23 cellular contexts compared by ENCODE assay signal in the genomic region with DNA sequence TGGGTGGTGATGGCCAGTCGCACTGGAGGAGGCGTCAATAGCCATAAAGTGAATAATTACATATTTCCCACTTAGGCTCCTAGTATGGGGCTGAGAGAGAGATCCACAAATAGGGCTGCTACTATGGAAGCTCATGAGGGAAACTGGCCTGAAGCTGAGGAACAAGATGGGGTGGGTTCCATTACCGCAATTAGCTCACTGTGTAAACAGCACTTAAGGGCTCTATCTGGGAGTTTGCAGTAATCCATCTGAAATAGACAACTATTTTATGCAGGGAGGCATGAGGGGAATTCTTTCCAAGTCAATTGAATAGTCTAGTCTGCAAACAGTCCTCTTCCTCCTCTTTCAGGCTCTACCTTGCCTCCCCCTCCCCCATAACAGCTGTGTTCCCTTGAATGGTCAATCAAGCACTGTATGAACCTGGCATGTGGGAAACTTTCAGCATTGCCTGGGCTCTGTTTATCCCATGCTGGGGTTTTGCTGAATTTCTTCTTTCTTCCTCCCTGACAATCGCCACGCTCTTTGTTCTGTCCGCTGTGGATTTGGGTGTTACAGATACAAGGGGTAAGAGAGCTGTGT. TPM values are rescaled to one million over a fixed set of nuclear protein-coding genes. Genes with fewer than 3 reads are reported as not detected.
DNase-seq lines count a peak whose midpoint lies in the region; ATAC-seq and TF ChIP-seq lines count a peak whose summit lies in the region.
"Had no signal": no experiment of that assay in that cellular context is flagged by ENCODE, and none has a peak within 500 bp of the region (broad histone marks: within the 10 kb centered on the region; RNA-seq: fewer than 3 reads in every experiment).

No MANE protein-coding gene starts in this region.

- H3K14ac ChIP-seq in neuronal stem cell (ENCODE audit: low read length) = no peak overlapping the region

- H2AK5ac ChIP-seq in neuronal stem cell (ENCODE audit: low read depth, low read length) = no peak overlapping the region

- H2BK12ac ChIP-seq in neuronal stem cell (ENCODE audit: low read length) = no peak overlapping the region

- no peak for ATAC-seq in HG03457 (IDR thresholded peaks at IDR 0.05; ENCODE audit: unreplicated experiment)
- ATAC-seq: heart left ventricle, K562, psoas muscle had no signal

- peak overlapping the region; percentile 65 for H2AFZ ChIP-seq in neuronal stem cell (ENCODE audit: low read length)
- H2AFZ ChIP-seq: PC-9 had no signal

- H3K36me3 Mint-ChIP-seq in osteocyte (ENCODE audit: unreplicated experiment) = no peaks in the 10 kb centered on the region
- H3K36me3 Mint-ChIP-seq: CD4-positive, alpha-beta memory T cell; naive B cell had no signal

- H3K4ac ChIP-seq in neuronal stem cell (ENCODE audit: low read length) = no peak overlapping the region

- no peak overlapping the region for H2BK15ac ChIP-seq in neuronal stem cell (ENCODE audit: low read length)

- no peak overlapping the region for H3K9ac ChIP-seq in neuronal stem cell (ENCODE audit: low read depth, low read length, poor library complexity)

- DNase-seq in ELF-1 (ENCODE audit: low read depth, low spot score) (peak; percentile 46), NCI-H2029 (lab: John Stamatoyannopoulos, UW) (peak; percentile 32), SJCRH30 (peak; percentile 83 to 86), neuronal stem cell (ENCODE audit: low spot score) (no peak), osteocyte (ENCODE audit: extremely low spot score, unreplicated experiment) (no peak), DMS 273 treated with DMSO at 0.1 percent for 48 hours (lab: John Stamatoyannopoulos, UW) (no peak), Ammon's horn (ENCODE audit: low spot score) (no peak)
- DNase-seq: activated naive CD4-positive, alpha-beta T cell treated with Interleukin-2 at 50 U/mL for 16 hours; CD4-positive, alpha-beta memory T cell; effector CD8-positive, alpha-beta T cell; HCEC 1CT; heart left ventricle; naive B cell; NCI-H526; PC-9; psoas muscle; stimulated activated CD4-positive, alpha-beta T cell treated with anti-CD3 and anti-CD28 coated beads, Interleukin-4, amount 100 ng/mL, for 4 hours; uterus had no signal

- no peak overlapping the region for H3K23ac ChIP-seq in neuronal stem cell (ENCODE audit: low read depth, low read length, poor library complexity)

- H3K4me1 Mint-ChIP-seq in osteocyte (ENCODE audit: unreplicated experiment) = peaks cover 13% of the 10 kb centered on the region
- H3K4me1 Mint-ChIP-seq: CD4-positive, alpha-beta memory T cell; central memory CD8-positive, alpha-beta T cell; naive B cell had no signal

- H4K8ac ChIP-seq in neuronal stem cell (ENCODE audit: low read depth, low read length) = no peak overlapping the region

- H3K36me3 ChIP-seq in SJCRH30 (no peaks in the 10 kb centered on the region), neuronal stem cell (replicated peaks in 1 of 2; ENCODE audit: control insufficient read depth in 2 of 2, insufficient read depth in 2 of 2, low read length in 2 of 2) (no peaks in the 10 kb centered on the region)
- H3K36me3 ChIP-seq: heart left ventricle, uterus had no signal

- TF ChIP-seq CTCF in osteocyte (IDR thresholded peaks at IDR 0.05) = no peak

- H3K27me3 ChIP-seq in SJCRH30 (no peaks in the 10 kb centered on the region), neuronal stem cell (ENCODE audit: control insufficient read depth in 3 of 3, insufficient read depth in 3 of 3, low read depth in 1 of 3, low read length in 3 of 3) (no peaks in the 10 kb centered on the region)
- H3K27me3 ChIP-seq: heart left ventricle, uterus had no signal

- H3K4me2 ChIP-seq in neuronal stem cell (ENCODE audit: insufficient read depth, low read length, poor library complexity, severe bottlenecking) = no peak overlapping the region
- H3K4me2 ChIP-seq: PC-9 had no signal

- H3K4me1 ChIP-seq in SJCRH30 (peaks cover 33% of the 10 kb centered on the region), neuronal stem cell (ENCODE audit: control insufficient read depth in 2 of 2, insufficient read depth in 1 of 2, low read depth in 1 of 2, low read length in 2 of 2) (peaks cover 7 to 19% of the 10 kb centered on the region in 2 donors)
- H3K4me1 ChIP-seq: psoas muscle, uterus had no signal

- no peaks in the 10 kb centered on the region for H3K27me3 Mint-ChIP-seq in osteocyte (ENCODE audit: unreplicated experiment)

- no peaks in the 10 kb centered on the region for H3K9me3 Mint-ChIP-seq in osteocyte (ENCODE audit: unreplicated experiment)
- H3K9me3 Mint-ChIP-seq: central memory CD8-positive, alpha-beta T cell had no signal

- no peak overlapping the region for H4K91ac ChIP-seq in neuronal stem cell (ENCODE audit: low read depth, low read length, poor library complexity)

- no peak overlapping the region for H2BK5ac ChIP-seq in neuronal stem cell (ENCODE audit: low read length)

- peak overlapping the region; percentile 90 for H3K27ac ChIP-seq in SJCRH30
- H3K27ac ChIP-seq in neuronal stem cell (replicated peaks; ENCODE audit: low read length) = peak overlapping the region; percentile 20
- H3K27ac ChIP-seq: heart left ventricle, PC-9, psoas muscle, SK-N-MC, uterus had no signal

- H2BK120ac ChIP-seq in neuronal stem cell (ENCODE audit: low read depth, low read length) = no peak overlapping the region

- H3K27ac Mint-ChIP-seq in osteocyte (ENCODE audit: unreplicated experiment) = no peak overlapping the region
- H3K27ac Mint-ChIP-seq: CD4-positive, alpha-beta memory T cell had no signal

- H3K4me3 ChIP-seq in SJCRH30 (peak overlapping the region; percentile 28), neuronal stem cell (ENCODE audit: low read length in 2 of 2) (no peak overlapping the region)
- H3K4me3 ChIP-seq: heart left ventricle, K562, PC-9, psoas muscle, SK-N-MC, uterus had no signal

- H3K9me3 ChIP-seq in SJCRH30 (replicated peaks) = no peaks in the 10 kb centered on the region
- H3K9me3 ChIP-seq in neuronal stem cell (replicated peaks in 1 of 2; ENCODE audit: control insufficient read depth in 2 of 2, insufficient read depth in 1 of 2, low read depth in 1 of 2, low read length in 2 of 2) = peaks cover 0 to 3% of the 10 kb centered on the region in 2 donors
- H3K9me3 ChIP-seq: heart left ventricle, psoas muscle, uterus had no signal

- no peak overlapping the region for H3K4me3 Mint-ChIP-seq in osteocyte (ENCODE audit: unreplicated experiment)
- H3K4me3 Mint-ChIP-seq: CD4-positive, alpha-beta memory T cell; central memory CD8-positive, alpha-beta T cell; naive B cell had no signal

- peak overlapping the region; percentile 42 for H3K18ac ChIP-seq in neuronal stem cell (ENCODE audit: low read length)

- H3K79me1 ChIP-seq in neuronal stem cell (ENCODE audit: low read depth, low read length) = no peaks in the 10 kb centered on the region

- WGBS in neuronal stem cell (ENCODE audit: extremely low coverage in 2 of 2, insufficient read length in 2 of 2, insufficient replicate concordance in 1 of 2), 2 donors = no CpG with 5 or more reads among the region's 6 CpGs

RNA-seq across cellular contexts. Expression of gene MAF, which starts 56.1 kb away (rescaled TPM):
- 3.0 and 3.2 TPM in 2 replicates for total RNA-seq in SJCRH30 (2014; rRNA removed; shearing (Covaris generic))
- 8.2 TPM for polyA plus RNA-seq in neuronal stem cell (2013, experiment 1 of 2)
- 8.4 TPM for polyA plus RNA-seq in neuronal stem cell (2013, experiment 2 of 2)
- 63.6 and 70.3 TPM in 2 replicates for total RNA-seq in osteocyte
- total RNA-seq: G401, PC-9 had no signal

Comparison
In these comparisons a context has a peak if more than half of its experiments do, and no peak if none do; other contexts are left out.
1. DNase-seq: peak in ELF-1 (single experiment), NCI-H2029 (single experiment) and SJCRH30 (2 of 2); none in neuronal stem cell (single experiment), osteocyte (single experiment), DMS 273 treated with DMSO at 0.1 percent for 48 hours (single experiment) and Ammon's horn (single experiment).
2. RNA of gene MAF, which starts 56.1 kb away (total RNA-seq): 63.6 to 70.3 TPM in osteocyte; 3.0 to 3.2 TPM in SJCRH30; every median in the first group is over 10 times any median in the second.